1 cellular context compared by ENCODE assay signal in genomic region chr1:11012260-11013159, GRCh38.
TF ChIP-seq lines count a peak whose summit lies in the region.

TSS of gene TARDBP (plus strand) at chr1:11012654. CDS start at chr1:11013728, 1,074 bp downstream.

TF ChIP-seq in K562, 482 proteins besides CTCF, POLR2A, EP300 and RAD21 (continued from another document and continues in another):
- TF ChIP-seq FUS (optimal IDR thresholded peaks at IDR 0.05; ENCODE audit: low read depth, low read length) (peak; percentile 62), KDM4B (IDR thresholded peaks at IDR 0.05; ENCODE audit: borderline replicate concordance in 2 of 2, low read depth in 1 of 2) (no peak), TRIM24 (IDR thresholded peaks at IDR 0.05) (peak in 1 of 2 experiments; percentile 65; a peak in 1 of 4 replicates), ZNF778 (CRISPR knock-in tag; IDR thresholded peaks at IDR 0.05) (no peak), NUFIP1 (IDR thresholded peaks at IDR 0.05; ENCODE audit: partially characterized antibody) (peak; percentile 95), GTF3C2 (IDR thresholded peaks at IDR 0.05; ENCODE audit: borderline replicate concordance, extremely low read depth, insufficient read length) (no peak), GTF2E2 (tag; IDR thresholded peaks at IDR 0.05) (peak; percentile 97), HDAC3 (IDR thresholded peaks at IDR 0.05; ENCODE audit: borderline replicate concordance, partially characterized antibody) (no peak), MED1 (CRISPR knock-in tag; IDR thresholded peaks at IDR 0.05; ENCODE audit: borderline replicate concordance) (no peak), ZNF449 (CRISPR knock-in tag; IDR thresholded peaks at IDR 0.05) (no peak), JUNB (CRISPR knock-in tag; conservative IDR thresholded peaks at IDR 0.05) (no peak), POU5F1 (IDR thresholded peaks at IDR 0.05; ENCODE audit: borderline replicate concordance, low read depth, low read length, partially characterized antibody) (peak; percentile 13), WHSC1 (IDR thresholded peaks at IDR 0.05; ENCODE audit: low read length) (no peak), ZNF316 (IDR thresholded peaks at IDR 0.05) (peak; percentile 63), DIDO1 (tag; IDR thresholded peaks at IDR 0.05; ENCODE audit: low read depth) (0 out of 2 replicates have a peak, but pooled peaks have one; percentile 65), SMAD1 (IDR thresholded peaks at IDR 0.05; ENCODE audit: low read depth, low read length, partially characterized antibody) (no peak), EGR1 (conservative IDR thresholded peaks at IDR 0.05) (peak; percentile 90), SMARCE1 (IDR thresholded peaks at IDR 0.05) (0 out of 2 replicates have a peak, but pooled peaks have one; percentile 3), ZBTB7A (IDR thresholded peaks at IDR 0.05; ENCODE audit: borderline replicate concordance, control insufficient read depth, low read depth, low read length) (no peak; the same call in 1 of the 2 replicates), HDAC2 (IDR thresholded peaks at IDR 0.05) (peak; percentile 18; the same call in 1 of the 2 replicates), ELF1 (tag; IDR thresholded peaks at IDR 0.05) (no peak), TAF1 (IDR thresholded peaks at IDR 0.05; ENCODE audit: control insufficient read depth, extremely low read depth, insufficient read depth, low read length, severe bottlenecking) (peak; percentile 95), SIRT6 (IDR thresholded peaks at IDR 0.05; ENCODE audit: low read depth, low read length) (no peak), E4F1 (CRISPR knock-in tag; IDR thresholded peaks at IDR 0.05; ENCODE audit: borderline replicate concordance) (no peak), ZNF551 (CRISPR knock-in tag; IDR thresholded peaks at IDR 0.05) (no peak), SNIP1 (IDR thresholded peaks at IDR 0.05; ENCODE audit: low read depth) (no peak), MBD2 (IDR thresholded peaks at IDR 0.05; ENCODE audit: borderline replicate concordance, low read depth) (peak; percentile 99), KDM2B (CRISPR knock-in tag; IDR thresholded peaks at IDR 0.05) (no peak), MAFG (tag; conservative IDR thresholded peaks at IDR 0.05) (no peak), ZNF12 (CRISPR knock-in tag; IDR thresholded peaks at IDR 0.05) (peak; percentile 87), TCFL5 (CRISPR knock-in tag; conservative IDR thresholded peaks at IDR 0.05) (no peak), STAG1 (CRISPR knock-in tag; IDR thresholded peaks at IDR 0.05; ENCODE audit: borderline replicate concordance) (no peak), SMAD3 (CRISPR knock-in tag; conservative IDR thresholded peaks at IDR 0.05) (no peak), SFPQ (IDR thresholded peaks at IDR 0.05; ENCODE audit: low read depth, low read length) (no peak)
- TF ChIP-seq, protein P1, sequence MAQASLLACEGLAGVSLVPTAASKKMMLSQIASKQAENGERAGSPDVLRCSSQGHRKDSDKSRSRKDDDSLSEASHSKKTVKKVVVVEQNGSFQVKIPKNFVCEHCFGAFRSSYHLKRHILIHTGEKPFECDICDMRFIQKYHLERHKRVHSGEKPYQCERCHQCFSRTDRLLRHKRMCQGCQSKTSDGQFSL (CRISPR knock-in tag; IDR thresholded peaks at IDR 0.05) = peak; percentile 81
- TF ChIP-seq, protein P1 (tag; IDR thresholded peaks at IDR 0.05) = no peak
- TF ChIP-seq, protein P2, sequence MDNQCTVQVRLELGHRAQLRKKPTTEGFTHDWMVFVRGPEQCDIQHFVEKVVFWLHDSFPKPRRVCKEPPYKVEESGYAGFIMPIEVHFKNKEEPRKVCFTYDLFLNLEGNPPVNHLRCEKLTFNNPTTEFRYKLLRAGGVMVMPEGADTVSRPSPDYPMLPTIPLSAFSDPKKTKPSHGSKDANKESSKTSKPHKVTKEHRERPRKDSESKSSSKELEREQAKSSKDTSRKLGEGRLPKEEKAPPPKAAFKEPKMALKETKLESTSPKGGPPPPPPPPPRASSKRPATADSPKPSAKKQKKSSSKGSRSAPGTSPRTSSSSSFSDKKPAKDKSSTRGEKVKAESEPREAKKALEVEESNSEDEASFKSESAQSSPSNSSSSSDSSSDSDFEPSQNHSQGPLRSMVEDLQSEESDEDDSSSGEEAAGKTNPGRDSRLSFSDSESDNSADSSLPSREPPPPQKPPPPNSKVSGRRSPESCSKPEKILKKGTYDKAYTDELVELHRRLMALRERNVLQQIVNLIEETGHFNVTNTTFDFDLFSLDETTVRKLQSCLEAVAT (IDR thresholded peaks at IDR 0.05) = peak; percentile 17 to 75; a peak in 1 of 4 replicates
- TF ChIP-seq, protein P3, sequence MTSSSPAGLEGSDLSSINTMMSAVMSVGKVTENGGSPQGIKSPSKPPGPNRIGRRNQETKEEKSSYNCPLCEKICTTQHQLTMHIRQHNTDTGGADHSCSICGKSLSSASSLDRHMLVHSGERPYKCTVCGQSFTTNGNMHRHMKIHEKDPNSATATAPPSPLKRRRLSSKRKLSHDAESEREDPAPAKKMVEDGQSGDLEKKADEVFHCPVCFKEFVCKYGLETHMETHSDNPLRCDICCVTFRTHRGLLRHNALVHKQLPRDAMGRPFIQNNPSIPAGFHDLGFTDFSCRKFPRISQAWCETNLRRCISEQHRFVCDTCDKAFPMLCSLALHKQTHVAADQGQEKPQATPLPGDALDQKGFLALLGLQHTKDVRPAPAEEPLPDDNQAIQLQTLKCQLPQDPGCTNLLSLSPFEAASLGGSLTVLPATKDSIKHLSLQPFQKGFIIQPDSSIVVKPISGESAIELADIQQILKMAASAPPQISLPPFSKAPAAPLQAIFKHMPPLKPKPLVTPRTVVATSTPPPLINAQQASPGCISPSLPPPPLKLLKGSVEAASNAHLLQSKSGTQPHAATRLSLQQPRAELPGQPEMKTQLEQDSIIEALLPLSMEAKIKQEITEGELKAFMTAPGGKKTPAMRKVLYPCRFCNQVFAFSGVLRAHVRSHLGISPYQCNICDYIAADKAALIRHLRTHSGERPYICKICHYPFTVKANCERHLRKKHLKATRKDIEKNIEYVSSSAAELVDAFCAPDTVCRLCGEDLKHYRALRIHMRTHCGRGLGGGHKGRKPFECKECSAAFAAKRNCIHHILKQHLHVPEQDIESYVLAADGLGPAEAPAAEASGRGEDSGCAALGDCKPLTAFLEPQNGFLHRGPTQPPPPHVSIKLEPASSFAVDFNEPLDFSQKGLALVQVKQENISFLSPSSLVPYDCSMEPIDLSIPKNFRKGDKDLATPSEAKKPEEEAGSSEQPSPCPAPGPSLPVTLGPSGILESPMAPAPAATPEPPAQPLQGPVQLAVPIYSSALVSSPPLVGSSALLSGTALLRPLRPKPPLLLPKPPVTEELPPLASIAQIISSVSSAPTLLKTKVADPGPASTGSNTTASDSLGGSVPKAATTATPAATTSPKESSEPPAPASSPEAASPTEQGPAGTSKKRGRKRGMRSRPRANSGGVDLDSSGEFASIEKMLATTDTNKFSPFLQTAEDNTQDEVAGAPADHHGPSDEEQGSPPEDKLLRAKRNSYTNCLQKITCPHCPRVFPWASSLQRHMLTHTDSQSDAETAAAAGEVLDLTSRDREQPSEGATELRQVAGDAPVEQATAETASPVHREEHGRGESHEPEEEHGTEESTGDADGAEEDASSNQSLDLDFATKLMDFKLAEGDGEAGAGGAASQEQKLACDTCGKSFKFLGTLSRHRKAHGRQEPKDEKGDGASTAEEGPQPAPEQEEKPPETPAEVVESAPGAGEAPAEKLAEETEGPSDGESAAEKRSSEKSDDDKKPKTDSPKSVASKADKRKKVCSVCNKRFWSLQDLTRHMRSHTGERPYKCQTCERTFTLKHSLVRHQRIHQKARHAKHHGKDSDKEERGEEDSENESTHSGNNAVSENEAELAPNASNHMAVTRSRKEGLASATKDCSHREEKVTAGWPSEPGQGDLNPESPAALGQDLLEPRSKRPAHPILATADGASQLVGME (CRISPR knock-in tag; IDR thresholded peaks at IDR 0.05) = no peak
- TF ChIP-seq, protein P4, sequence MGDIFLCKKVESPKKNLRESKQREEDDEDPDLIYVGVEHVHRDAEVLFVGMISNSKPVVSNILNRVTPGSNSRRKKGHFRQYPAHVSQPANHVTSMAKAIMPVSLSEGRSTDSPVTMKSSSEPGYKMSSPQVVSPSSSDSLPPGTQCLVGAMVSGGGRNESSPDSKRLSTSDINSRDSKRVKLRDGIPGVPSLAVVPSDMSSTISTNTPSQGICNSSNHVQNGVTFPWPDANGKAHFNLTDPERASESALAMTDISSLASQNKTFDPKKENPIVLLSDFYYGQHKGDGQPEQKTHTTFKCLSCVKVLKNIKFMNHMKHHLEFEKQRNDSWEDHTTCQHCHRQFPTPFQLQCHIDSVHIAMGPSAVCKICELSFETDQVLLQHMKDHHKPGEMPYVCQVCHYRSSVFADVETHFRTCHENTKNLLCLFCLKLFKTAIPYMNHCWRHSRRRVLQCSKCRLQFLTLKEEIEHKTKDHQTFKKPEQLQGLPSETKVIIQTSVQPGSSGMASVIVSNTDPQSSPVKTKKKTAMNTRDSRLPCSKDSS (IDR thresholded peaks at IDR 0.05; ENCODE audit: low read depth, partially characterized antibody) = no peak
